ENCODE assay signal across 1 cellular context in genomic region chr1:81032374-81032773, GRCh38.
TF ChIP-seq lines count a peak whose summit lies in the region.

No MANE protein-coding gene starts in this region.

TF ChIP-seq in GM23338, 12 proteins besides CTCF, POLR2A, EP300 and RAD21:
- TF ChIP-seq ZNF462 (CRISPR knock-in tag; IDR thresholded peaks at IDR 0.05) = no peak
- no peak for TF ChIP-seq ZNF114 (CRISPR knock-in tag; IDR thresholded peaks at IDR 0.05)
- no peak for TF ChIP-seq POLR2AphosphoS5 (IDR thresholded peaks at IDR 0.05; ENCODE audit: low read depth)
- no peak for TF ChIP-seq CREB1 (CRISPR knock-in tag; IDR thresholded peaks at IDR 0.05; ENCODE audit: low read depth)
- no peak for TF ChIP-seq EZH2phosphoT487 (IDR thresholded peaks at IDR 0.05; ENCODE audit: unreplicated experiment)
- TF ChIP-seq STAT1 (IDR thresholded peaks at IDR 0.05; ENCODE audit: unreplicated experiment) = no peak
- no peak for TF ChIP-seq NANOG (IDR thresholded peaks at IDR 0.05; ENCODE audit: borderline replicate concordance)
- TF ChIP-seq EZH2 (IDR thresholded peaks at IDR 0.05; ENCODE audit: low read depth, unreplicated experiment) = no peak
- TF ChIP-seq ZNF331 (CRISPR knock-in tag; IDR thresholded peaks at IDR 0.05; ENCODE audit: low read depth) = no peak
- no peak for TF ChIP-seq JUNB (IDR thresholded peaks at IDR 0.05; ENCODE audit: unreplicated experiment)
- TF ChIP-seq ETS1 (IDR thresholded peaks at IDR 0.05) = no peak
- TF ChIP-seq REST (IDR thresholded peaks at IDR 0.05; ENCODE audit: unreplicated experiment) = no peak
TF ChIP-seq in GM23338: peak in this region for 0.
